In the genomic region with DNA sequence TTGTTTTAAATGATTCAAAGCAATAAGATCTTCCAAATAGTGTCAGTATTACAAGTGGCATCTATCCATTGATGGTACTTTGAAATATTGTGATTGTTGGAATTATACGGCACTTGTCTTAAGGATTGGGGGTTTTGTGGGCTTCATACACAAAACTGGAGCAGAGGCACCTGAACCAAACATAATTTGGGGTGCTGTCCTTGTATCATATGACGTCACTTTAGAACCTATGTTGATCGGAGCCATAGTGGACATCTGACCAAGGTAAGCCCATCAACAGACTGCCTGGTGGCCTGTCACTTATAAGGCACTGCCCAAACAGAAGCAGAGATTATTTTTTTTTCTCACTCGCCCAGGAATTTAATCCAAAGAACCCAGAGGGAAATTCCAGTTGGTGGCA, we compare ENCODE assay signal across 35 cellular contexts.
"Had no signal": no experiment of that assay in that cellular context is flagged by ENCODE, and none has a peak within 500 bp of the region (broad histone marks: within the 10 kb centered on the region; RNA-seq: fewer than 3 reads in every experiment).

No MANE protein-coding gene starts in this region.

- H3K9me3 ChIP-seq: adrenal gland, body of pancreas had no signal

- ATAC-seq: activated CD8-positive, alpha-beta T cell treated with anti-CD3 and anti-CD28 coated beads for 36 hours; activated naive CD4-positive, alpha-beta T cell treated with anti-CD3 and anti-CD28 coated beads, Interleukin-2, amount 50 U/mL, for 72 hours; activated T-cell treated with anti-CD3 and anti-CD28 coated beads, Interleukin-2, amount 50 U/mL, for 4 hours; activated T-cell treated with anti-CD3 and anti-CD28 coated beads, Interleukin-2, amount 50 U/mL, for 72 hours; activated T-helper 17 cell treated with anti-CD3 and anti-CD28 coated beads, Interleukin-2, amount 50 U/mL, for 72 hours; body of pancreas had no signal

- H3K4me3 Mint-ChIP-seq: activated B cell treated with CpG ODN at 0.5 μM for 24 hours; activated CD4-positive, alpha-beta memory T cell treated with anti-CD3 and anti-CD28 coated beads for 36 hours; activated CD4-positive, alpha-beta T cell treated with anti-CD3 and anti-CD28 coated beads, Interleukin-2, amount 10 ng/mL, durations not matched to agents 24 days and 14 days; activated CD8-positive, alpha-beta T cell treated with anti-CD3 and anti-CD28 coated beads for 36 hours; activated naive CD4-positive, alpha-beta T cell treated with anti-CD3 and anti-CD28 coated beads for 36 hours; activated naive CD8-positive, alpha-beta T cell treated with anti-CD3 and anti-CD28 coated beads for 36 hours; activated T-cell treated with anti-CD3 and anti-CD28 coated beads, Interleukin-2, amount 50 U/mL, for 4 hours; activated T-cell treated with anti-CD3 and anti-CD28 coated beads, Interleukin-2, amount 50 U/mL, for 72 hours; activated T-helper 1 cell treated with anti-CD3 and anti-CD28 coated beads, Interleukin-12 subunit alpha, Interleukin-12 subunit beta, Interleukin-2, Interleukin-4 antibody, amounts not matched to agents 30 ng/mL and 10 ng/mL and 1 ng/mL, durations not matched to agents 14 hours and 24 hours and 36 hours; activated T-helper 17 cell treated with anti-CD3 and anti-CD28 coated beads, Interleukin-2, amount 50 U/mL, for 72 hours; central memory CD8-positive, alpha-beta T cell; T-helper 1 cell treated with Interleukin-12 subunit alpha and Interleukin-12 subunit beta and Interleukin-4 antibody, amounts not matched to agents 30 μg/mL and 1 μg/mL, for 36 hours; T-helper 2 cell treated with Interferon-gamma antibody and Interleukin-4, amounts not matched to agents 5 μg/mL and 100 μg/mL, for 36 hours had no signal

- H3K27me3 ChIP-seq: adrenal gland, body of pancreas, cardiac muscle cell had no signal

- H3K4me3 ChIP-seq: adrenal gland, body of pancreas, cardiac muscle cell had no signal

- H3K36me3 ChIP-seq: adrenal gland, cardiac muscle cell had no signal

- H3K27ac ChIP-seq: adrenal gland, body of pancreas, cardiac muscle cell, VCaP had no signal

- H3K27me3 Mint-ChIP-seq: activated B cell treated with CpG ODN at 0.5 μM for 24 hours; activated CD4-positive, alpha-beta memory T cell treated with anti-CD3 and anti-CD28 coated beads for 36 hours; activated T-helper 17 cell treated with anti-CD3 and anti-CD28 coated beads, Interleukin-2, amount 50 U/mL, for 72 hours had no signal

- H3K27ac Mint-ChIP-seq: activated B cell treated with CpG ODN at 0.5 μM for 24 hours; activated CD4-positive, alpha-beta memory T cell treated with anti-CD3 and anti-CD28 coated beads for 36 hours; activated CD4-positive, alpha-beta T cell treated with anti-CD3 and anti-CD28 coated beads, Interleukin-2, amount 10 ng/mL, durations not matched to agents 24 days and 14 days; activated CD8-positive, alpha-beta T cell treated with anti-CD3 and anti-CD28 coated beads for 36 hours; activated naive CD4-positive, alpha-beta T cell treated with anti-CD3 and anti-CD28 coated beads for 36 hours; activated naive CD4-positive, alpha-beta T cell treated with anti-CD3 and anti-CD28 coated beads, Interleukin-2, amount 50 U/mL, for 72 hours; activated naive CD8-positive, alpha-beta T cell treated with anti-CD3 and anti-CD28 coated beads for 36 hours; activated T-cell treated with anti-CD3 and anti-CD28 coated beads, Interleukin-2, amount 50 U/mL, for 72 hours; activated T-helper 1 cell treated with anti-CD3 and anti-CD28 coated beads, Interleukin-12 subunit alpha, Interleukin-12 subunit beta, Interleukin-2, Interleukin-4 antibody, amounts not matched to agents 30 ng/mL and 10 ng/mL and 1 ng/mL, durations not matched to agents 14 hours and 24 hours and 36 hours; activated T-helper 17 cell treated with anti-CD3 and anti-CD28 coated beads, Interleukin-2, amount 50 U/mL, for 72 hours; T-helper 1 cell treated with Interleukin-12 subunit alpha and Interleukin-12 subunit beta and Interleukin-4 antibody, amounts not matched to agents 30 μg/mL and 1 μg/mL, for 36 hours; T-helper 2 cell treated with Interferon-gamma antibody and Interleukin-4, amounts not matched to agents 5 μg/mL and 100 μg/mL, for 36 hours had no signal

- DNase-seq: activated B cell treated with CpG ODN at 0.5 μM for 24 hours; activated CD4-positive, alpha-beta memory T cell treated with anti-CD3 and anti-CD28 coated beads for 36 hours; activated CD4-positive, alpha-beta T cell treated with anti-CD3 and anti-CD28 coated beads for 4 hours; activated CD4-positive, alpha-beta T cell treated with anti-CD3 and anti-CD28 coated beads, Interleukin-2, amount 10 ng/mL, durations not matched to agents 24 days and 14 days; activated CD4-positive, alpha-beta T cell treated with anti-CD3 and anti-CD28 coated beads, Interleukin-2, amount 50 U/mL, for 1 hour; activated CD4-positive, alpha-beta T cell treated with anti-CD3 and anti-CD28 coated beads, Interleukin-2, amount 50 U/mL, for 4 hours; activated CD4-positive, CD25-positive, alpha-beta regulatory T cell treated with anti-CD3 and anti-CD28 coated beads, Interleukin-2, amount 50 U/mL, for 72 hours; activated CD8-positive, alpha-beta memory T cell treated with anti-CD3 and anti-CD28 coated beads, Interleukin-2, amount 50 U/mL, for 4 hours; activated CD8-positive, alpha-beta T cell treated with anti-CD3 and anti-CD28 coated beads for 36 hours; activated effector memory CD4-positive, alpha-beta T cell treated with anti-CD3 and anti-CD28 coated beads, Interleukin-2, amount 50 U/mL, for 16 hours; activated gamma-delta T cell treated with Interleukin-2 at 50 U/mL for 16 hours; activated naive CD4-positive, alpha-beta T cell; activated naive CD4-positive, alpha-beta T cell treated with anti-CD3 and anti-CD28 coated beads for 36 hours; activated naive CD4-positive, alpha-beta T cell treated with anti-CD3 and anti-CD28 coated beads, Interleukin-2, amount 50 U/mL, for 16 hours; activated naive CD8-positive, alpha-beta T cell treated with anti-CD3 and anti-CD28 coated beads for 36 hours; activated T-cell treated with anti-CD3 and anti-CD28 coated beads for 4 hours; activated T-cell treated with anti-CD3 and anti-CD28 coated beads, Interleukin-2, amount 50 U/mL, for 1 hour; activated T-cell treated with anti-CD3 and anti-CD28 coated beads, Interleukin-2, amount 50 U/mL, for 4 hours; activated T-cell treated with anti-CD3 and anti-CD28 coated beads, Interleukin-2, amount 50 U/mL, for 72 hours; adrenal gland; amniotic stem cell; aorta; body of pancreas; caudate nucleus; cerebellar nuclear complex; T-helper 2 cell; T-helper 9 cell had no signal

- H3K9me3 Mint-ChIP-seq: activated B cell treated with CpG ODN at 0.5 μM for 24 hours; activated CD4-positive, alpha-beta memory T cell treated with anti-CD3 and anti-CD28 coated beads for 36 hours; activated CD4-positive, alpha-beta T cell treated with anti-CD3 and anti-CD28 coated beads, Interleukin-2, amount 10 ng/mL, durations not matched to agents 24 days and 14 days; activated CD8-positive, alpha-beta T cell treated with anti-CD3 and anti-CD28 coated beads for 36 hours; activated naive CD4-positive, alpha-beta T cell treated with anti-CD3 and anti-CD28 coated beads for 36 hours; activated naive CD4-positive, alpha-beta T cell treated with anti-CD3 and anti-CD28 coated beads, Interleukin-2, amount 50 U/mL, for 72 hours; activated naive CD8-positive, alpha-beta T cell treated with anti-CD3 and anti-CD28 coated beads for 36 hours; activated T-cell treated with anti-CD3 and anti-CD28 coated beads, Interleukin-2, amount 50 U/mL, for 4 hours; activated T-cell treated with anti-CD3 and anti-CD28 coated beads, Interleukin-2, amount 50 U/mL, for 72 hours; activated T-helper 1 cell treated with anti-CD3 and anti-CD28 coated beads, Interleukin-12 subunit alpha, Interleukin-12 subunit beta, Interleukin-2, Interleukin-4 antibody, amounts not matched to agents 30 ng/mL and 10 ng/mL and 1 ng/mL, durations not matched to agents 14 hours and 24 hours and 36 hours; activated T-helper 17 cell treated with anti-CD3 and anti-CD28 coated beads, Interleukin-2, amount 50 U/mL, for 72 hours; central memory CD8-positive, alpha-beta T cell; T-helper 1 cell treated with Interleukin-12 subunit alpha and Interleukin-12 subunit beta and Interleukin-4 antibody, amounts not matched to agents 30 μg/mL and 1 μg/mL, for 36 hours; T-helper 2 cell treated with Interferon-gamma antibody and Interleukin-4, amounts not matched to agents 5 μg/mL and 100 μg/mL, for 36 hours had no signal
